Comparison of ENCODE assay signal across 8 cellular contexts in genomic region chr6:41278699-41279405, GRCh38. TPM values are rescaled to one million over a fixed set of nuclear protein-coding genes. Genes with fewer than 3 reads are reported as not detected.
DNase-seq lines count a peak whose midpoint lies in the region; ATAC-seq and TF ChIP-seq lines count a peak whose summit lies in the region.

No MANE protein-coding gene starts in this region.

- H3K4me3 Mint-ChIP-seq in T-helper 17 cell = no peak overlapping the region

- peak; percentile 81 for ATAC-seq in T-helper 17 cell
- ATAC-seq in left colon = peak; percentile 50

- H3K9me3 ChIP-seq in T-helper 17 cell (ENCODE audit: control insufficient read depth, low read length, poor library complexity, severe bottlenecking) = no peaks in the 10 kb centered on the region
- H3K9me3 ChIP-seq in vagina = no peaks in the 10 kb centered on the region

- TF ChIP-seq CTCF in GM12872 (IDR thresholded peaks at IDR 0.05; ENCODE audit: insufficient read depth, low read depth, low read length) = peak; percentile 76
- TF ChIP-seq CTCF in astrocyte of the cerebellum (IDR thresholded peaks at IDR 0.05; ENCODE audit: low read depth, low read length, missing control alignments) = peak; percentile 41
- no peak for TF ChIP-seq CTCF in vagina (IDR thresholded peaks at IDR 0.05)

- peaks cover 4% of the 10 kb centered on the region for H3K36me3 Mint-ChIP-seq in T-helper 17 cell (ENCODE audit: low read depth)

- H3K27me3 Mint-ChIP-seq in T-helper 17 cell = peaks cover 24% of the 10 kb centered on the region

- peak; percentile 92 for DNase-seq in NCI-H146 (lab: John Stamatoyannopoulos, UW)
- DNase-seq in T-helper 17 cell = peak in 1 of 3 donors; percentile 55
- peak; percentile 12 for DNase-seq in astrocyte of the cerebellum (ENCODE audit: low read depth)
- DNase-seq in left colon = peak in 1 of 2 donors; percentile 61
- peak; percentile 42 for DNase-seq in stimulated activated CD8-positive, alpha-beta memory T cell treated with anti-CD3 and anti-CD28 coated beads, Interleukin-12 subunit alpha, Interleukin-12 subunit beta, amount 100 ng/mL, for 1 hour (ENCODE audit: low read depth)
- DNase-seq in posterior cingulate gyrus = no peak
- no peak for DNase-seq in vagina (ENCODE audit: extremely low spot score in 2 of 2)

- no peak overlapping the region for H3K27ac ChIP-seq in vagina

- H3K4me3 ChIP-seq in astrocyte of the cerebellum (ENCODE audit: low read depth, low read length) (no peak overlapping the region), vagina (no peak overlapping the region)

- intact Hi-C loops in left colon (cut with DNase I, micrococcal nuclease) (no loop called here), posterior cingulate gyrus (cut with DNase I) (no loop called here), vagina (cut with DNase I) (no loop called here)

- no peaks in the 10 kb centered on the region for H3K4me1 ChIP-seq in vagina

- H3K36me3 ChIP-seq in vagina = no peaks in the 10 kb centered on the region

- H3K4me1 Mint-ChIP-seq in T-helper 17 cell = peaks cover 13% of the 10 kb centered on the region

- H3K27ac Mint-ChIP-seq in T-helper 17 cell = no peak overlapping the region

- in situ Hi-C loops in astrocyte of the cerebellum (cut with HindIII; ENCODE audit: low sequenced_read_pairs) = no loop called here

- no peak for TF ChIP-seq POLR2A in vagina (IDR thresholded peaks at IDR 0.05)

- H3K27me3 ChIP-seq in vagina = no peaks in the 10 kb centered on the region

RNA-seq across cellular contexts. Expression of gene TREM1, which starts 7.6 kb away (rescaled TPM):
- total RNA-seq in T-helper 17 cell (10 to 100 TPM in 1 of 2 donors, 1 to 10 TPM in 1; 4.1 to 17.6 TPM), left colon (under 1 TPM in 1 of 2 donors, not detected in 1; 0.24 TPM), vagina (0.98 TPM)

RNA-seq across cellular contexts. Expression of gene TREML4, which starts 50.7 kb away (rescaled TPM):
- total RNA-seq in T-helper 17 cell (under 1 TPM in 1 of 2 donors, not detected in 1; 0.42 TPM), left colon (not detected), vagina (not detected)

RNA-seq across cellular contexts. Expression of gene NCR2, which starts 56.6 kb away (rescaled TPM):
- not detected for total RNA-seq in T-helper 17 cell
- under 1 TPM in 1 of 2 donors, not detected in 1; 0.28 TPM for total RNA-seq in left colon
- not detected for total RNA-seq in vagina

Comparison
In these comparisons a context has a peak if more than half of its experiments do, and no peak if none do; other contexts are left out.
1. CTCF ChIP-seq: peak in GM12872 (single experiment) and astrocyte of the cerebellum (single experiment); none in vagina (0 of 3).
2. DNase-seq: peak in NCI-H146 (single experiment), astrocyte of the cerebellum (single experiment) and stimulated activated CD8-positive, alpha-beta memory T cell treated with anti-CD3 and anti-CD28 coated beads, Interleukin-12 subunit alpha, Interleukin-12 subunit beta, amount 100 ng/mL, for 1 hour (single experiment); none in posterior cingulate gyrus (0 of 10) and vagina (0 of 2).